16 cellular contexts compared by ENCODE assay signal in genomic region chr14:58702466-58703148, GRCh38.
DNase-seq lines count a peak whose midpoint lies in the region; ATAC-seq lines count a peak whose summit lies in the region.
"Had no signal": no experiment of that assay in that cellular context is flagged by ENCODE, and none has a peak within 500 bp of the region (broad histone marks: within the 10 kb centered on the region; RNA-seq: fewer than 3 reads in every experiment).

No MANE protein-coding gene starts in this region.

- H3K36me3 ChIP-seq in neuronal stem cell (replicated peaks in 1 of 2; ENCODE audit: control insufficient read depth in 2 of 2, insufficient read depth in 2 of 2, low read length in 2 of 2) = no peaks in the 10 kb centered on the region
- H3K36me3 ChIP-seq: BLaER1 had no signal

- no peak overlapping the region for H3K23ac ChIP-seq in neuronal stem cell (ENCODE audit: low read depth, low read length, poor library complexity)

- no peak overlapping the region for H3K4ac ChIP-seq in neuronal stem cell (ENCODE audit: low read length)

- H3K9me3 ChIP-seq in neuronal stem cell (replicated peaks in 1 of 2; ENCODE audit: control insufficient read depth in 2 of 2, insufficient read depth in 1 of 2, low read depth in 1 of 2, low read length in 2 of 2) = no peaks in the 10 kb centered on the region
- H3K9me3 ChIP-seq: BLaER1 had no signal

- WGBS in neuronal stem cell (ENCODE audit: extremely low coverage in 2 of 2, insufficient read length in 2 of 2, insufficient replicate concordance in 1 of 2), 2 donors = no CpG with 5 or more reads among the region's 1 CpG

- H3K27me3 ChIP-seq in neuronal stem cell (ENCODE audit: control insufficient read depth in 3 of 3, insufficient read depth in 3 of 3, low read depth in 1 of 3, low read length in 3 of 3) = no peaks in the 10 kb centered on the region
- H3K27me3 ChIP-seq: BLaER1 had no signal

- no peak overlapping the region for H3K14ac ChIP-seq in neuronal stem cell (ENCODE audit: low read length)

- H3K36me3 Mint-ChIP-seq in activated CD4-positive, alpha-beta T cell treated with anti-CD3 and anti-CD28 coated beads for 36 hours (ENCODE audit: low read depth) = no peaks in the 10 kb centered on the region
- H3K36me3 Mint-ChIP-seq in activated T-helper 2 cell treated with anti-CD3 and anti-CD28 coated beads, Interferon-gamma antibody, Interleukin-2, Interleukin-4, amounts not matched to agents 10 μg/mL and 5 μg/mL and 100 μg/mL, durations not matched to agents 14 hours and 24 hours and 36 hours (ENCODE audit: low read depth) = no peaks in the 10 kb centered on the region

- no peak overlapping the region for H2BK15ac ChIP-seq in neuronal stem cell (ENCODE audit: low read length)

- H3K18ac ChIP-seq in neuronal stem cell (ENCODE audit: low read length) = no peak overlapping the region

- H3K4me2 ChIP-seq in neuronal stem cell (ENCODE audit: insufficient read depth, low read length, poor library complexity, severe bottlenecking) = no peak overlapping the region
- H3K4me2 ChIP-seq: BLaER1, GM23338 had no signal

- H3K4me3 Mint-ChIP-seq in activated CD4-positive, alpha-beta T cell treated with anti-CD3 and anti-CD28 coated beads for 36 hours = no peak overlapping the region
- no peak overlapping the region for H3K4me3 Mint-ChIP-seq in activated T-helper 2 cell treated with anti-CD3 and anti-CD28 coated beads, Interferon-gamma antibody, Interleukin-2, Interleukin-4, amounts not matched to agents 10 μg/mL and 5 μg/mL and 100 μg/mL, durations not matched to agents 14 hours and 24 hours and 36 hours (ENCODE audit: low read depth)
- H3K4me3 Mint-ChIP-seq: GM23338 had no signal

- no peak overlapping the region for H4K91ac ChIP-seq in neuronal stem cell (ENCODE audit: low read depth, low read length, poor library complexity)

- no peak overlapping the region for H4K8ac ChIP-seq in neuronal stem cell (ENCODE audit: low read depth, low read length)

- CTCF ChIA-PET in activated CD4-positive, alpha-beta T cell treated with anti-CD3 and anti-CD28 coated beads for 36 hours (lab: Charles Lee) = interaction anchor here (1.1 kb wide), 1 partner anchor 8 kb away, joined by 4 read pairs; no protein-coding TSS in a partner anchor

- no peak for DNase-seq in activated CD4-positive, alpha-beta T cell treated with anti-CD3 and anti-CD28 coated beads for 36 hours
- DNase-seq in activated CD4-positive, alpha-beta T cell treated with anti-CD3 and anti-CD28 coated beads for 1 hour = no peak
- peak; percentile 25 for DNase-seq in Ammon's horn (ENCODE audit: low spot score)
- DNase-seq in activated T-helper 2 cell treated with anti-CD3 and anti-CD28 coated beads, Interferon-gamma antibody, Interleukin-2, Interleukin-4, amounts not matched to agents 10 μg/mL and 5 μg/mL and 100 μg/mL, durations not matched to agents 14 hours and 24 hours and 36 hours (ENCODE audit: low spot score) = no peak
- DNase-seq in neuronal stem cell (ENCODE audit: low spot score) = no peak
- DNase-seq in COLO668 (lab: John Stamatoyannopoulos, UW; ENCODE audit: unreplicated experiment) = no peak
- DNase-seq in caudate nucleus (lab: John Stamatoyannopoulos, UW) = no peak
- no peak for DNase-seq in nucleus accumbens (lab: John Stamatoyannopoulos, UW)
- DNase-seq: Calu3, DMS 273 treated with DMSO at 0.1 percent for 48 hours, DMS79, H7 had no signal

- peaks cover 6% of the 10 kb centered on the region for H3K27me3 Mint-ChIP-seq in activated CD4-positive, alpha-beta T cell treated with anti-CD3 and anti-CD28 coated beads for 36 hours
- H3K27me3 Mint-ChIP-seq in activated T-helper 2 cell treated with anti-CD3 and anti-CD28 coated beads, Interferon-gamma antibody, Interleukin-2, Interleukin-4, amounts not matched to agents 10 μg/mL and 5 μg/mL and 100 μg/mL, durations not matched to agents 14 hours and 24 hours and 36 hours (ENCODE audit: low read depth) = peaks cover 2% of the 10 kb centered on the region

- peak overlapping the region; percentile 33 for H2AFZ ChIP-seq in neuronal stem cell (ENCODE audit: low read length)
- H2AFZ ChIP-seq: GM23338 had no signal

- H3K27ac ChIP-seq in neuronal stem cell (replicated peaks; ENCODE audit: low read length) (no peak overlapping the region), caudate nucleus (ENCODE audit: low read depth, low read length) (no peak overlapping the region)
- H3K27ac ChIP-seq: 22Rv1, BLaER1 had no signal

- no peaks in the 10 kb centered on the region for H3K79me1 ChIP-seq in neuronal stem cell (ENCODE audit: low read depth, low read length)

- peak; percentile 53 for ATAC-seq in activated CD4-positive, alpha-beta T cell treated with anti-CD3 and anti-CD28 coated beads for 36 hours
- ATAC-seq: GM23338, HepG2 had no signal

- H2AK5ac ChIP-seq in neuronal stem cell (ENCODE audit: low read depth, low read length) = no peak overlapping the region

- peak overlapping the region; percentile 7 for H3K27ac Mint-ChIP-seq in activated CD4-positive, alpha-beta T cell treated with anti-CD3 and anti-CD28 coated beads for 36 hours
- H3K27ac Mint-ChIP-seq in activated T-helper 2 cell treated with anti-CD3 and anti-CD28 coated beads, Interferon-gamma antibody, Interleukin-2, Interleukin-4, amounts not matched to agents 10 μg/mL and 5 μg/mL and 100 μg/mL, durations not matched to agents 14 hours and 24 hours and 36 hours = peak overlapping the region; percentile 43
- H3K27ac Mint-ChIP-seq: GM23338 had no signal

- no peaks in the 10 kb centered on the region for H3K4me1 Mint-ChIP-seq in activated CD4-positive, alpha-beta T cell treated with anti-CD3 and anti-CD28 coated beads for 36 hours
- peaks cover 11% of the 10 kb centered on the region for H3K4me1 Mint-ChIP-seq in activated T-helper 2 cell treated with anti-CD3 and anti-CD28 coated beads, Interferon-gamma antibody, Interleukin-2, Interleukin-4, amounts not matched to agents 10 μg/mL and 5 μg/mL and 100 μg/mL, durations not matched to agents 14 hours and 24 hours and 36 hours (ENCODE audit: low read depth)

- peaks cover 0 to 10% of the 10 kb centered on the region in 2 donors for H3K4me1 ChIP-seq in neuronal stem cell (ENCODE audit: control insufficient read depth in 2 of 2, insufficient read depth in 1 of 2, low read depth in 1 of 2, low read length in 2 of 2)

- no peaks in the 10 kb centered on the region for H3K9me3 Mint-ChIP-seq in activated CD4-positive, alpha-beta T cell treated with anti-CD3 and anti-CD28 coated beads for 36 hours (ENCODE audit: low read depth)
- H3K9me3 Mint-ChIP-seq in activated T-helper 2 cell treated with anti-CD3 and anti-CD28 coated beads, Interferon-gamma antibody, Interleukin-2, Interleukin-4, amounts not matched to agents 10 μg/mL and 5 μg/mL and 100 μg/mL, durations not matched to agents 14 hours and 24 hours and 36 hours = no peaks in the 10 kb centered on the region
- H3K9me3 Mint-ChIP-seq: GM23338 had no signal

- no peak overlapping the region for H2BK5ac ChIP-seq in neuronal stem cell (ENCODE audit: low read length)

- POLR2A ChIA-PET in activated CD4-positive, alpha-beta T cell treated with anti-CD3 and anti-CD28 coated beads for 36 hours (lab: Charles Lee) = no interaction called here

- intact Hi-C loops in activated CD4-positive, alpha-beta T cell treated with anti-CD3 and anti-CD28 coated beads for 36 hours (cut with DNase I, micrococcal nuclease) = no loop called here
- intact Hi-C loops in activated T-helper 2 cell treated with anti-CD3 and anti-CD28 coated beads, Interferon-gamma antibody, Interleukin-2, Interleukin-4, amounts not matched to agents 10 μg/mL and 5 μg/mL and 100 μg/mL, durations not matched to agents 14 hours and 24 hours and 36 hours (cut with micrococcal nuclease) = loop anchor here (5.0 kb wide), 1 partner anchor 45 kb away; no protein-coding TSS in a partner anchor

- no peak overlapping the region for H2BK120ac ChIP-seq in neuronal stem cell (ENCODE audit: low read depth, low read length)

- no peak overlapping the region for H3K9ac ChIP-seq in neuronal stem cell (ENCODE audit: low read depth, low read length, poor library complexity)
- H3K9ac ChIP-seq: BLaER1 had no signal

- H2BK12ac ChIP-seq in neuronal stem cell (ENCODE audit: low read length) = no peak overlapping the region

- H3K4me3 ChIP-seq in neuronal stem cell (ENCODE audit: low read length in 2 of 2) = no peak overlapping the region
- H3K4me3 ChIP-seq: BLaER1, GM23338 had no signal
